8 cellular contexts compared by ENCODE assay signal in the genomic region with DNA sequence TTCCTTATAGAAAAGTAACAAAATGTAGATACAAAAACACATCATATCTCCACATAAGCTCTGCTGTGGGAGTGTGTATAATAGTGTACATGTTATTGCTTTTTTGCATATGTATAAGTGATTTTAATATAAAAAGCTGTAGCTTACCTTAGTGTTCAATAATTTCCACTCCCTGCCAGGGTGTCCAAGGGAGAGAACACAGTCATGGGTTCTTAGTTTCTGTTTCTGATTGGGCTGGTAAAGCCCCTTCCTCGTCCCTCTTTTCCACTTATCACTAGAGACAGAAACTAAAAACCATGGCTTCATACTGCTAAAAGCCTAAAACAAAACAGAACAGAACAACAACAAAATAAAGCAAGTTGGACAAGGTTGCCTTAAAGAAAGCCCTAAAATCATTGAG.
"Had no signal": no experiment of that assay in that cellular context is flagged by ENCODE, and none has a peak within 500 bp of the region (broad histone marks: within the 10 kb centered on the region; RNA-seq: fewer than 3 reads in every experiment).

No MANE protein-coding gene starts in this region.

- H3K27ac Mint-ChIP-seq: HFFc6, IgD-negative memory B cell had no signal

- H3K4me3 Mint-ChIP-seq: HFFc6, IgD-negative memory B cell had no signal

- DNase-seq: GM23248, GOT3, H7, HFFc6 had no signal

- H3K4me3 ChIP-seq: GM23248, HAP-1 had no signal

- ATAC-seq: HCT116 had no signal

- H3K36me3 ChIP-seq: HAP-1 had no signal

- H3K9ac ChIP-seq: GM23248 had no signal

- H3K4me1 ChIP-seq: HAP-1 had no signal

- H3K9me3 ChIP-seq: HAP-1 had no signal

- H3K27ac ChIP-seq: GM23248, HL-60 had no signal

- H2AFZ ChIP-seq: GM23248 had no signal
